23 cellular contexts compared by ENCODE assay signal in genomic region chr11:59000007-59000406, GRCh38.
"Had no signal": no experiment of that assay in that cellular context is flagged by ENCODE, and none has a peak within 500 bp of the region (broad histone marks: within the 10 kb centered on the region; RNA-seq: fewer than 3 reads in every experiment).

No MANE protein-coding gene starts in this region.

- H3K9me3 Mint-ChIP-seq: activated CD4-positive, alpha-beta T cell treated with anti-CD3 and anti-CD28 coated beads, Interleukin-2, amount 10 ng/mL, durations not matched to agents 7 days and 5 days; activated CD8-positive, alpha-beta T cell treated with anti-CD3 and anti-CD28 coated beads for 36 hours; activated naive CD8-positive, alpha-beta T cell treated with anti-CD3 and anti-CD28 coated beads, Interleukin-2, amount 50 U/mL, for 24 hours; activated T-helper 1 cell treated with anti-CD3 and anti-CD28 coated beads, Interleukin-12 subunit alpha, Interleukin-12 subunit beta, Interleukin-2, Interleukin-4 antibody, amounts not matched to agents 30 ng/mL and 10 ng/mL and 1 ng/mL, durations not matched to agents 14 hours and 24 hours and 36 hours; stimulated activated memory B cell treated with anti-CD40 and anti-IgM and Interleukin-4, amounts not matched to agents 10 μg/mL and 1 μg/mL and 100 μg/mL, for 72 hours; T-helper 1 cell treated with Interleukin-12 subunit alpha and Interleukin-12 subunit beta and Interleukin-4 antibody, amounts not matched to agents 30 μg/mL and 1 μg/mL, for 36 hours had no signal

- ATAC-seq: activated CD8-positive, alpha-beta memory T cell treated with anti-CD3 and anti-CD28 coated beads, Interleukin-2, amount 10 ng/mL, durations not matched to agents 7 days and 5 days; activated CD8-positive, alpha-beta T cell treated with anti-CD3 and anti-CD28 coated beads for 36 hours; activated naive CD8-positive, alpha-beta T cell treated with anti-CD3 and anti-CD28 coated beads, Interleukin-2, amount 50 U/mL, for 24 hours; heart left ventricle had no signal

- H3K4me3 Mint-ChIP-seq: activated CD4-positive, alpha-beta T cell treated with anti-CD3 and anti-CD28 coated beads, Interleukin-2, amount 10 ng/mL, durations not matched to agents 7 days and 5 days; activated CD8-positive, alpha-beta memory T cell treated with anti-CD3 and anti-CD28 coated beads, Interleukin-2, amount 10 ng/mL, durations not matched to agents 7 days and 5 days; activated CD8-positive, alpha-beta T cell treated with anti-CD3 and anti-CD28 coated beads for 36 hours; activated naive CD8-positive, alpha-beta T cell treated with anti-CD3 and anti-CD28 coated beads, Interleukin-2, amount 50 U/mL, for 24 hours; activated T-helper 1 cell treated with anti-CD3 and anti-CD28 coated beads, Interleukin-12 subunit alpha, Interleukin-12 subunit beta, Interleukin-2, Interleukin-4 antibody, amounts not matched to agents 30 ng/mL and 10 ng/mL and 1 ng/mL, durations not matched to agents 14 hours and 24 hours and 36 hours; stimulated activated memory B cell treated with anti-CD40 and anti-IgM and Interleukin-4, amounts not matched to agents 10 μg/mL and 1 μg/mL and 100 μg/mL, for 72 hours; T-helper 1 cell treated with Interleukin-12 subunit alpha and Interleukin-12 subunit beta and Interleukin-4 antibody, amounts not matched to agents 30 μg/mL and 1 μg/mL, for 36 hours had no signal

- H3K27me3 ChIP-seq: heart left ventricle, transverse colon, uterus had no signal

- H3K27ac ChIP-seq: heart left ventricle, parathyroid adenoma, transverse colon, uterus, VCaP had no signal

- H3K4me3 ChIP-seq: heart left ventricle, transverse colon, uterus had no signal

- H3K36me3 ChIP-seq: heart left ventricle, transverse colon, uterus had no signal

- H3K9me3 ChIP-seq: heart left ventricle, transverse colon, uterus had no signal

- H3K4me1 Mint-ChIP-seq: activated CD4-positive, alpha-beta T cell treated with anti-CD3 and anti-CD28 coated beads, Interleukin-2, amount 10 ng/mL, durations not matched to agents 7 days and 5 days; activated CD8-positive, alpha-beta memory T cell treated with anti-CD3 and anti-CD28 coated beads, Interleukin-2, amount 10 ng/mL, durations not matched to agents 7 days and 5 days; activated naive CD8-positive, alpha-beta T cell treated with anti-CD3 and anti-CD28 coated beads, Interleukin-2, amount 50 U/mL, for 24 hours had no signal

- H3K27me3 Mint-ChIP-seq: activated CD8-positive, alpha-beta T cell treated with anti-CD3 and anti-CD28 coated beads for 36 hours; activated naive CD8-positive, alpha-beta T cell treated with anti-CD3 and anti-CD28 coated beads, Interleukin-2, amount 50 U/mL, for 24 hours; stimulated activated memory B cell treated with anti-CD40 and anti-IgM and Interleukin-4, amounts not matched to agents 10 μg/mL and 1 μg/mL and 100 μg/mL, for 72 hours had no signal

- H3K4me1 ChIP-seq: heart left ventricle, parathyroid adenoma, uterus had no signal

- H3K27ac Mint-ChIP-seq: activated CD4-positive, alpha-beta T cell treated with anti-CD3 and anti-CD28 coated beads, Interleukin-2, amount 10 ng/mL, durations not matched to agents 7 days and 5 days; activated CD8-positive, alpha-beta memory T cell treated with anti-CD3 and anti-CD28 coated beads, Interleukin-2, amount 10 ng/mL, durations not matched to agents 7 days and 5 days; activated CD8-positive, alpha-beta T cell treated with anti-CD3 and anti-CD28 coated beads for 36 hours; activated naive CD8-positive, alpha-beta T cell treated with anti-CD3 and anti-CD28 coated beads, Interleukin-2, amount 50 U/mL, for 24 hours; activated T-helper 1 cell treated with anti-CD3 and anti-CD28 coated beads, Interleukin-12 subunit alpha, Interleukin-12 subunit beta, Interleukin-2, Interleukin-4 antibody, amounts not matched to agents 30 ng/mL and 10 ng/mL and 1 ng/mL, durations not matched to agents 14 hours and 24 hours and 36 hours; T-helper 1 cell treated with Interleukin-12 subunit alpha and Interleukin-12 subunit beta and Interleukin-4 antibody, amounts not matched to agents 30 μg/mL and 1 μg/mL, for 36 hours had no signal

- H3K36me3 Mint-ChIP-seq: activated CD8-positive, alpha-beta memory T cell treated with anti-CD3 and anti-CD28 coated beads, Interleukin-2, amount 10 ng/mL, durations not matched to agents 7 days and 5 days had no signal

- DNase-seq: activated CD4-positive, alpha-beta T cell treated with anti-CD3 and anti-CD28 coated beads, Interleukin-2, amount 10 ng/mL, durations not matched to agents 7 days and 5 days; activated CD4-positive, CD25-positive, alpha-beta regulatory T cell treated with anti-CD3 and anti-CD28 coated beads, Interleukin-2, amount 50 U/mL, for 72 hours; activated CD8-positive, alpha-beta memory T cell treated with anti-CD3 and anti-CD28 coated beads, Interleukin-2, amount 10 ng/mL, durations not matched to agents 7 days and 5 days; activated CD8-positive, alpha-beta T cell treated with anti-CD3 and anti-CD28 coated beads for 36 hours; activated gamma-delta T cell; activated naive CD4-positive, alpha-beta T cell treated with anti-CD3 and anti-CD28 coated beads, Interleukin-2, amount 50 U/mL, for 16 hours; activated naive CD8-positive, alpha-beta T cell treated with anti-CD3 and anti-CD28 coated beads, Interleukin-2, amount 50 U/mL, for 24 hours; activated T-cell treated with anti-CD3 and anti-CD28 coated beads for 4 hours; dermis blood vessel endothelial cell; effector CD8-positive, alpha-beta T cell; heart left ventricle; left colon; mesenchymal stem cell; nucleus accumbens; stimulated activated CD4-positive, alpha-beta T cell treated with anti-CD3 and anti-CD28 coated beads, Interleukin-2, amount 100 ng/mL, for 24 hours; T1000; transverse colon; uterus had no signal
